ENCODE assay signal across 19 cellular contexts in the genomic region with DNA sequence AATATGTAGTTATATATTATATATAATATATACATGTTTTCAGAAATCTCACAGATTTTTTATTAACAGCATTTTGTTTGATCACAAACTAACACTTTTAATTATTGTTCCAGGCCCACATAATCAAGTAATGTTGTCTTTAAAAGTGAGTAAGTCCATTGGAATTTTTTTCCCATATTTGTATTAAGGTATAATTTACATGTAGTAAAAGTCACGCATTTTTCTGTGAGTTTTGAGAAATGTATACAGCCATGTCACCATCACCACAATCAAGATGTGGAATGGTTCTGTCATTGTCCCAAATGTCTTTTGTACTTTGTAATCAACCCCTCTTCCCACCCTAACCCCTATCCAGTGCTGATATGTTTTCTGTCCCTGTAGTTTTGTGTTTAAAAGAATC.
DNase-seq lines count a peak whose midpoint lies in the region; ATAC-seq, FAIRE-seq and TF ChIP-seq lines count a peak whose summit lies in the region.
"Had no signal": no experiment of that assay in that cellular context is flagged by ENCODE, and none has a peak within 500 bp of the region (broad histone marks: within the 10 kb centered on the region; RNA-seq: fewer than 3 reads in every experiment).

No MANE protein-coding gene starts in this region.

- H2AFZ ChIP-seq in HCT116 (ENCODE audit: low read depth, low read length, poor library complexity, severe bottlenecking) (peak overlapping the region; percentile 59), endothelial cell of umbilical vein (ENCODE audit: low read depth, low read length) (peak overlapping the region; percentile 36)
- H2AFZ ChIP-seq: GM23248 had no signal

- H3K27ac ChIP-seq in A549 (peak overlapping the region; percentile 41 to 76; a peak in 5 of 6 replicates), HCT116 (ENCODE audit: low read depth, low read length) (peak overlapping the region; percentile 73), RWPE1 (peak overlapping the region; percentile 82), endothelial cell of umbilical vein (ENCODE audit: insufficient read depth, low read depth, low read length) (peak overlapping the region; percentile 57), gastroesophageal sphincter (no peak overlapping the region)
- H3K27ac ChIP-seq: GM23248 had no signal

- no peak for ATAC-seq in A549
- no peak for ATAC-seq in HCT116
- no peak for ATAC-seq in GM18909 (IDR thresholded peaks at IDR 0.05; ENCODE audit: poor library complexity, unreplicated experiment)
- no peak for ATAC-seq in HG02798 (IDR thresholded peaks at IDR 0.05; ENCODE audit: poor library complexity, unreplicated experiment)
- ATAC-seq in GM21825 (IDR thresholded peaks at IDR 0.05; ENCODE audit: unreplicated experiment): no peak
- ATAC-seq in gastroesophageal sphincter: no peak
- ATAC-seq: HepG2 had no signal

- BruUV-seq in HCT116 (replicated peaks; lab: Mats Ljungman, UMichigan) (no TSS peak), endothelial cell of umbilical vein (replicated peaks; lab: Mats Ljungman, UMichigan) (no TSS peak)

- DNase-seq in A549 (ENCODE audit: low read depth in 1 of 2, low spot score in 1 of 2): no peak
- no peak for DNase-seq in HCT116 (ENCODE audit: low read depth, low spot score)
- no peak for DNase-seq in RWPE1 (ENCODE audit: low spot score)
- DNase-seq in endothelial cell of umbilical vein (ENCODE audit: low read depth, low spot score): no peak
- DNase-seq: 8988T; C1 segment of cervical spinal cord; Calu3; CD4-positive, alpha-beta T cell; DMS 273 treated with DMSO at 0.1 percent for 48 hours; GDM1 had no signal

- CTCF ChIA-PET in A549 (lab: Yijun Ruan, JAX): no interaction called here
- CTCF ChIA-PET in HCT116 (lab: Charles Lee): no interaction called here
- CTCF ChIA-PET in RWPE1 (lab: Yijun Ruan, JAX): no interaction called here
- CTCF ChIA-PET in endothelial cell of umbilical vein (lab: Charles Lee): no interaction called here

- no peak for TF ChIP-seq CTCF in A549 (IDR thresholded peaks at IDR 0.05)
- TF ChIP-seq CTCF in HCT116 (IDR thresholded peaks at IDR 0.05 in 2 of 3, conservative IDR thresholded peaks at IDR 0.05 in 1 of 3; ENCODE audit: borderline replicate concordance in 1 of 3, insufficient read depth in 1 of 3, low read depth in 2 of 3, low read length in 2 of 3): no peak
- TF ChIP-seq CTCF in RWPE1 (conservative IDR thresholded peaks at IDR 0.05; ENCODE audit: low read depth): no peak
- TF ChIP-seq CTCF in endothelial cell of umbilical vein (IDR thresholded peaks at IDR 0.05; ENCODE audit: extremely low read depth in 1 of 2, insufficient read depth in 1 of 2, low read depth in 1 of 2, low read length in 2 of 2): no peak
- no peak for TF ChIP-seq CTCF in gastroesophageal sphincter (IDR thresholded peaks at IDR 0.05)

- no peaks in the 10 kb centered on the region for H3K9me1 ChIP-seq in endothelial cell of umbilical vein (replicated peaks; ENCODE audit: control insufficient read depth, extremely low read depth, insufficient read depth, low read length)

- H3K79me2 ChIP-seq in HCT116 (ENCODE audit: insufficient read depth, low read length): no peaks in the 10 kb centered on the region
- H3K79me2 ChIP-seq in endothelial cell of umbilical vein (ENCODE audit: control insufficient read depth, insufficient read depth, low read length): no peaks in the 10 kb centered on the region

- dilution Hi-C loops in endothelial cell of umbilical vein (cut with MboI; ENCODE audit: extremely low pct_ligation_motif_present, low sequenced_read_pairs): no loop called here

- H3K27me3 ChIP-seq in HCT116 (ENCODE audit: insufficient read depth, low read length): no peaks in the 10 kb centered on the region
- H3K27me3 ChIP-seq in endothelial cell of umbilical vein (ENCODE audit: control insufficient read depth in 2 of 2, insufficient read depth in 2 of 2, low read length in 2 of 2): no peaks in the 10 kb centered on the region
- H3K27me3 ChIP-seq in gastroesophageal sphincter: no peaks in the 10 kb centered on the region

- TF ChIP-seq EP300 in A549 (IDR thresholded peaks at IDR 0.05) (no peak), gastroesophageal sphincter (IDR thresholded peaks at IDR 0.05) (no peak)

- POLR2A ChIA-PET in A549 (lab: Yijun Ruan, JAX): no interaction called here
- POLR2A ChIA-PET in HCT116 (lab: Charles Lee): no interaction called here
- POLR2A ChIA-PET in RWPE1 (lab: Yijun Ruan, JAX; ENCODE audit: low non-redundant PET): no interaction called here
- POLR2A ChIA-PET in endothelial cell of umbilical vein (lab: Charles Lee): no interaction called here

- TF ChIP-seq POLR2A in A549 (IDR thresholded peaks at IDR 0.05; ENCODE audit: low read length) (no peak), HCT116 (IDR thresholded peaks at IDR 0.05; ENCODE audit: borderline replicate concordance, extremely low read depth, insufficient read depth, insufficient read length) (no peak), endothelial cell of umbilical vein (IDR thresholded peaks at IDR 0.05; ENCODE audit: low read depth, low read length) (no peak), gastroesophageal sphincter (IDR thresholded peaks at IDR 0.05) (no peak)

- FAIRE-seq in A549 (lab: Jason Lieb, UNC): no peak
- no peak for FAIRE-seq in endothelial cell of umbilical vein (lab: Jason Lieb, UNC)
- FAIRE-seq: GM12892, H54, HepG2, HTR-8/SVneo had no signal

- H3K4me2 ChIP-seq in A549 (peak overlapping the region; percentile 70), HCT116 (ENCODE audit: low read length) (peak overlapping the region; percentile 56), endothelial cell of umbilical vein (ENCODE audit: insufficient read depth, low read length) (peak overlapping the region; percentile 16)

- WGBS in A549 (ENCODE audit: missing lambda C conversion rate): 22% methylated on average over 1 of the region's 1 CpG
- WGBS in gastroesophageal sphincter (ENCODE audit: low coverage in 1 of 2), 2 donors: 93 to 100% methylated on average over 1 of the region's 1 CpG

- TF ChIP-seq RAD21 in A549 (conservative IDR thresholded peaks at IDR 0.05 in 1 of 2, IDR thresholded peaks at IDR 0.05 in 1 of 2) (no peak), HCT116 (IDR thresholded peaks at IDR 0.05; ENCODE audit: low read depth) (no peak)

- RAD21 ChIA-PET in HCT116 (lab: Charles Lee; ENCODE audit: low non-redundant PET in 1 of 2, low total read pairs in 2 of 2, uncharacterized antibody in 2 of 2, unreplicated experiment in 2 of 2): no interaction called here

- H3K36me3 ChIP-seq in HCT116 (ENCODE audit: control insufficient read depth in 1 of 2, insufficient read depth in 2 of 2, low read length in 2 of 2) (no peaks in the 10 kb centered on the region), endothelial cell of umbilical vein (ENCODE audit: control insufficient read depth in 2 of 2, extremely low read depth in 1 of 2, insufficient read depth in 2 of 2, low read length in 2 of 2) (no peaks in the 10 kb centered on the region), gastroesophageal sphincter (no peaks in the 10 kb centered on the region)

- H3K4me1 ChIP-seq in A549 (peaks cover 26% of the 10 kb centered on the region), HCT116 (ENCODE audit: control insufficient read depth in 1 of 2, insufficient read depth in 2 of 2, low read length in 2 of 2) (peaks cover 22 to 29% of the 10 kb centered on the region in 2 experiments), endothelial cell of umbilical vein (ENCODE audit: control insufficient read depth, extremely low read depth, insufficient read depth, low read length) (peaks cover 19% of the 10 kb centered on the region), gastroesophageal sphincter (no peaks in the 10 kb centered on the region)

- H3K9ac ChIP-seq in HCT116 (ENCODE audit: low read length) (no peak overlapping the region), endothelial cell of umbilical vein (replicated peaks; ENCODE audit: extremely low read depth, insufficient read depth, low read length) (no peak overlapping the region)
- H3K9ac ChIP-seq: GM23248 had no signal

- H3K9me3 ChIP-seq in A549: no peaks in the 10 kb centered on the region
- no peaks in the 10 kb centered on the region for H3K9me3 ChIP-seq in HCT116 (ENCODE audit: control insufficient read depth in 1 of 2, insufficient read depth in 1 of 2, low read depth in 1 of 2, low read length in 2 of 2)
- H3K9me3 ChIP-seq in endothelial cell of umbilical vein (replicated peaks; ENCODE audit: control insufficient read depth, insufficient read depth, low read length): no peaks in the 10 kb centered on the region
- no peaks in the 10 kb centered on the region for H3K9me3 ChIP-seq in gastroesophageal sphincter

- intact Hi-C loops in HCT116 (cut with micrococcal nuclease) (no loop called here), endothelial cell of umbilical vein (cut with micrococcal nuclease) (no loop called here)

- no peaks in the 10 kb centered on the region for H3K9me2 ChIP-seq in HCT116 (ENCODE audit: insufficient read depth)

- H3K4me3 ChIP-seq in A549: no peak overlapping the region
- no peak overlapping the region for H3K4me3 ChIP-seq in HCT116 (replicated peaks in 1 of 2; ENCODE audit: low read depth in 1 of 2, low read length in 2 of 2)
- H3K4me3 ChIP-seq in endothelial cell of umbilical vein (replicated peaks in 1 of 3; ENCODE audit: insufficient read depth in 1 of 3, low read depth in 1 of 3, low read length in 3 of 3): no peak overlapping the region
- no peak overlapping the region for H3K4me3 ChIP-seq in gastroesophageal sphincter
- H3K4me3 ChIP-seq: GM23248 had no signal

- H4K20me1 ChIP-seq in HCT116 (ENCODE audit: insufficient read depth) (no peaks in the 10 kb centered on the region), endothelial cell of umbilical vein (replicated peaks; ENCODE audit: control insufficient read depth, extremely low read depth, insufficient read depth, low read length) (no peaks in the 10 kb centered on the region)

TF ChIP-seq in A549, 52 proteins besides CTCF, POLR2A, EP300 and RAD21 (continues in another document):
- TF ChIP-seq CBX8 (IDR thresholded peaks at IDR 0.05) (no peak), NR3C1 (IDR thresholded peaks at IDR 0.05) (no peak), MAFK (IDR thresholded peaks at IDR 0.05; ENCODE audit: partially characterized antibody) (no peak)

TF ChIP-seq in endothelial cell of umbilical vein, 7 proteins besides CTCF, POLR2A, EP300 and RAD21:
- TF ChIP-seq EZH2 (IDR thresholded peaks at IDR 0.05; ENCODE audit: borderline replicate concordance, low read depth, low read length, severe bottlenecking) (no peak), GATA2 (IDR thresholded peaks at IDR 0.05; ENCODE audit: insufficient read depth, insufficient read length, low read depth, low read length) (no peak)

Comparison
In these comparisons a context has a peak if more than half of its experiments do, and no peak if none do; other contexts are left out.
1. H3K27ac ChIP-seq: peak in A549 (2 of 2), HCT116 (single experiment), RWPE1 (single experiment) and endothelial cell of umbilical vein (single experiment); none in gastroesophageal sphincter (0 of 4).
2. H3K4me2 ChIP-seq: peak in every context shown above with its lines; median percentile 70 in A549; 56 in HCT116; 16 in endothelial cell of umbilical vein.